Comparison of ENCODE assay signal across 1 cellular context in genomic region chr3:23824699-23825444, GRCh38.
TF ChIP-seq lines count a peak whose summit lies in the region.

No MANE protein-coding gene starts in this region.

TF ChIP-seq in GM23338, 12 proteins besides CTCF, POLR2A, EP300 and RAD21 (continued from another document):
- TF ChIP-seq EZH2phosphoT487 (IDR thresholded peaks at IDR 0.05; ENCODE audit: unreplicated experiment) (no peak), ETS1 (IDR thresholded peaks at IDR 0.05) (no peak), STAT1 (IDR thresholded peaks at IDR 0.05; ENCODE audit: unreplicated experiment) (no peak), ZNF114 (CRISPR knock-in tag; IDR thresholded peaks at IDR 0.05) (no peak), ZNF331 (CRISPR knock-in tag; IDR thresholded peaks at IDR 0.05; ENCODE audit: low read depth) (no peak), EZH2 (IDR thresholded peaks at IDR 0.05; ENCODE audit: low read depth, unreplicated experiment) (no peak)
- TF ChIP-seq, protein P1, sequence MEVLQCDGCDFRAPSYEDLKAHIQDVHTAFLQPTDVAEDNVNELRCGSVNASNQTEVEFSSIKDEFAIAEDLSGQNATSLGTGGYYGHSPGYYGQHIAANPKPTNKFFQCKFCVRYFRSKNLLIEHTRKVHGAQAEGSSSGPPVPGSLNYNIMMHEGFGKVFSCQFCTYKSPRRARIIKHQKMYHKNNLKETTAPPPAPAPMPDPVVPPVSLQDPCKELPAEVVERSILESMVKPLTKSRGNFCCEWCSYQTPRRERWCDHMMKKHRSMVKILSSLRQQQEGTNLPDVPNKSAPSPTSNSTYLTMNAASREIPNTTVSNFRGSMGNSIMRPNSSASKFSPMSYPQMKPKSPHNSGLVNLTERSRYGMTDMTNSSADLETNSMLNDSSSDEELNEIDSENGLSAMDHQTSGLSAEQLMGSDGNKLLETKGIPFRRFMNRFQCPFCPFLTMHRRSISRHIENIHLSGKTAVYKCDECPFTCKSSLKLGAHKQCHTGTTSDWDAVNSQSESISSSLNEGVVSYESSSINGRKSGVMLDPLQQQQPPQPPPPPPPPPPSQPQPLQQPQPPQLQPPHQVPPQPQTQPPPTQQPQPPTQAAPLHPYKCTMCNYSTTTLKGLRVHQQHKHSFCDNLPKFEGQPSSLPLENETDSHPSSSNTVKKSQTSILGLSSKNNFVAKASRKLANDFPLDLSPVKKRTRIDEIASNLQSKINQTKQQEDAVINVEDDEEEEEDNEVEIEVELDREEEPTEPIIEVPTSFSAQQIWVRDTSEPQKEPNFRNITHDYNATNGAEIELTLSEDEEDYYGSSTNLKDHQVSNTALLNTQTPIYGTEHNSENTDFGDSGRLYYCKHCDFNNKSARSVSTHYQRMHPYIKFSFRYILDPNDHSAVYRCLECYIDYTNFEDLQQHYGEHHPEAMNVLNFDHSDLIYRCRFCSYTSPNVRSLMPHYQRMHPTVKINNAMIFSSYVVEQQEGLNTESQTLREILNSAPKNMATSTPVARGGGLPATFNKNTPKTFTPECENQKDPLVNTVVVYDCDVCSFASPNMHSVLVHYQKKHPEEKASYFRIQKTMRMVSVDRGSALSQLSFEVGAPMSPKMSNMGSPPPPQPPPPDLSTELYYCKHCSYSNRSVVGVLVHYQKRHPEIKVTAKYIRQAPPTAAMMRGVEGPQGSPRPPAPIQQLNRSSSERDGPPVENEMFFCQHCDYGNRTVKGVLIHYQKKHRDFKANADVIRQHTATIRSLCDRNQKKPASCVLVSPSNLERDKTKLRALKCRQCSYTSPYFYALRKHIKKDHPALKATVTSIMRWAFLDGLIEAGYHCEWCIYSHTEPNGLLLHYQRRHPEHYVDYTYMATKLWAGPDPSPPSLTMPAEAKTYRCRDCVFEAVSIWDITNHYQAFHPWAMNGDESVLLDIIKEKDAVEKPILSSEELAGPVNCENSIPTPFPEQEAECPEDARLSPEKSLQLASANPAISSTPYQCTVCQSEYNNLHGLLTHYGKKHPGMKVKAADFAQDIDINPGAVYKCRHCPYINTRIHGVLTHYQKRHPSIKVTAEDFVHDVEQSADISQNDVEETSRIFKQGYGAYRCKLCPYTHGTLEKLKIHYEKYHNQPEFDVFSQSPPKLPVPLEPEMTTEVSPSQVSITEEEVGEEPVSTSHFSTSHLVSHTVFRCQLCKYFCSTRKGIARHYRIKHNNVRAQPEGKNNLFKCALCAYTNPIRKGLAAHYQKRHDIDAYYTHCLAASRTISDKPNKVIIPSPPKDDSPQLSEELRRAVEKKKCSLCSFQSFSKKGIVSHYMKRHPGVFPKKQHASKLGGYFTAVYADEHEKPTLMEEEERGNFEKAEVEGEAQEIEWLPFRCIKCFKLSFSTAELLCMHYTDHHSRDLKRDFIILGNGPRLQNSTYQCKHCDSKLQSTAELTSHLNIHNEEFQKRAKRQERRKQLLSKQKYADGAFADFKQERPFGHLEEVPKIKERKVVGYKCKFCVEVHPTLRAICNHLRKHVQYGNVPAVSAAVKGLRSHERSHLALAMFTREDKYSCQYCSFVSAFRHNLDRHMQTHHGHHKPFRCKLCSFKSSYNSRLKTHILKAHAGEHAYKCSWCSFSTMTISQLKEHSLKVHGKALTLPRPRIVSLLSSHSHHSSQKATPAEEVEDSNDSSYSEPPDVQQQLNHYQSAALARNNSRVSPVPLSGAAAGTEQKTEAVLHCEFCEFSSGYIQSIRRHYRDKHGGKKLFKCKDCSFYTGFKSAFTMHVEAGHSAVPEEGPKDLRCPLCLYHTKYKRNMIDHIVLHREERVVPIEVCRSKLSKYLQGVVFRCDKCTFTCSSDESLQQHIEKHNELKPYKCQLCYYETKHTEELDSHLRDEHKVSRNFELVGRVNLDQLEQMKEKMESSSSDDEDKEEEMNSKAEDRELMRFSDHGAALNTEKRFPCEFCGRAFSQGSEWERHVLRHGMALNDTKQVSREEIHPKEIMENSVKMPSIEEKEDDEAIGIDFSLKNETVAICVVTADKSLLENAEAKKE (CRISPR knock-in tag; IDR thresholded peaks at IDR 0.05): no peak
